ENCODE assay signal across 9 cellular contexts in the genomic region with DNA sequence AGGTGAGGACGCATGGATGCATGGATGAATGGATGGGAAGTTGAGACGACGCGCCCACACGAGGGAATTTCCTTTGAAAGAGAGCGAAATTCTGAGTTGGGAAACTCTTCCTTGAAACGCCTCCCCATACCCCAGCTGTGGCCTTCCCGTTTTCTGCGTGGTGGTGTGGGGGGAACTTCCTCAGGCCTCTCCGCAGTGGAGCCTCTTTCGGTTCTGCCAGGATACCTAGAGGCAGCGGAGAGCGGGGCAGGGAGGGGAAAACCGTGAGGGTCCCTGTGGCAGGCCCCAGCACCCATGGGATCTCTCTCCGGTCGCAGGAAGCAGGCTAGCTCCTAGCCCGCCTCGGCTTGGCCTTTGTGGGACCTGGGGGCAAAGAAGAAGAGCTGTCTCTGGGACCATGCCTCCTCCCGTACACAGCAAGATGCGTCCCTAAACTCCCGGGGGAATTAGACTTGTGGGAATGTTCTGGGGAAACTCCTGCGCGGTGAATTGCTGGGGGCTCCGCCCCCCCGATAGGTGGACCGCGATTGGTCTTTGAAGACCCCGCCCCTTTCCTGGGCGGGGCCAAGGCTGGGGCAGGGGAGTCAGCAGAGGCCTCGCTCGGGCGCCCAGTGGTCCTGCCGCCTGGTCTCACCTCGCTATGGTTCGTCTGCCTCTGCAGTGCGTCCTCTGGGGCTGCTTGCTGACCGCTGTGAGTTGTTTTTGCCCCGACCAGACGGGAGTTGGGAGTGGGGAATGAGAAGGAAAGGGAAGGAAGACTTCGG. TPM values are rescaled to one million over a fixed set of nuclear protein-coding genes. Genes with fewer than 3 reads are reported as not detected.
DNase-seq lines count a peak whose midpoint lies in the region; ATAC-seq and TF ChIP-seq lines count a peak whose summit lies in the region.
"Had no signal": no experiment of that assay in that cellular context is flagged by ENCODE, and none has a peak within 500 bp of the region (broad histone marks: within the 10 kb centered on the region; RNA-seq: fewer than 3 reads in every experiment).

CD40 (plus strand) TSS at position 611 of the 764 bp plus-strand sequence; CDS start at position 641, 30 bp downstream.

- POLR2A ChIA-PET in BJ (lab: Charles Lee): no interaction called here

- no peaks in the 10 kb centered on the region for H3K9me2 ChIP-seq in hepatocyte (replicated peaks; ENCODE audit: insufficient read depth)

- CTCF ChIA-PET in BJ (lab: Yijun Ruan, JAX): no interaction called here

- H3K27me3 ChIP-seq in BJ (ENCODE audit: control insufficient read depth, insufficient read depth, low read length) (peaks cover 5% of the 10 kb centered on the region), hepatocyte (peaks cover 40% of the 10 kb centered on the region)

- no peak within 1 kb of the TSS for H3K27ac ChIP-seq in hepatocyte
- H3K27ac ChIP-seq: KMS-11 had no signal

- no peaks in the 10 kb centered on the region for H3K79me2 ChIP-seq in hepatocyte

- H3K4me2 ChIP-seq in hepatocyte: peak within 1 kb of the TSS; percentile 84
- H3K4me2 ChIP-seq: KMS-11 had no signal

- H3K36me3 ChIP-seq in BJ (ENCODE audit: control insufficient read depth, insufficient read depth, low read length) (no peaks in the 10 kb centered on the region), hepatocyte (replicated peaks; ENCODE audit: insufficient read depth, low read depth) (no peaks in the 10 kb centered on the region)

- H3K4me3 ChIP-seq in BJ (ENCODE audit: low read depth, low read length): peak within 1 kb of the TSS; percentile 55
- H3K4me3 ChIP-seq in hepatocyte: peak within 1 kb of the TSS; percentile 20

- no peak for TF ChIP-seq CTCF in BJ (IDR thresholded peaks at IDR 0.05; ENCODE audit: insufficient read depth, low read depth, low read length)
- no peak for TF ChIP-seq CTCF in hepatocyte (IDR thresholded peaks at IDR 0.05; ENCODE audit: poor library complexity)

- intact Hi-C loops in sciatic nerve (cut with DNase I): no loop called here

- H2AFZ ChIP-seq in hepatocyte: peak within 1 kb of the TSS; percentile 76

- no peaks in the 10 kb centered on the region for H3K4me1 ChIP-seq in hepatocyte (ENCODE audit: insufficient read depth)

- no peaks in the 10 kb centered on the region for H3K9me3 ChIP-seq in hepatocyte (ENCODE audit: low read depth)

- H4K20me1 ChIP-seq in hepatocyte (ENCODE audit: insufficient read depth, poor library complexity, severe bottlenecking): no peaks in the 10 kb centered on the region

- ATAC-seq in GM19328 (IDR thresholded peaks at IDR 0.05; ENCODE audit: unreplicated experiment): peak; percentile 57
- ATAC-seq in HG03469 (IDR thresholded peaks at IDR 0.05; ENCODE audit: unreplicated experiment): peak; percentile 54
- peak; percentile 98 for ATAC-seq in sciatic nerve

- DNase-seq in BJ (ENCODE audit: low read depth) (peak; percentile 14), T-helper 22 cell (ENCODE audit: low read depth) (peak; percentile 44), astrocyte of the hippocampus (ENCODE audit: low read depth, low spot score) (peak; percentile 75), hepatocyte (ENCODE audit: low spot score) (peak; percentile 84), sciatic nerve (ENCODE audit: low spot score) (peak; percentile 91), NCI-H1694 treated with DMSO at 0.1 percent for 48 hours (lab: John Stamatoyannopoulos, UW) (no peak)

- WGBS in hepatocyte (ENCODE audit: low lambda C conversion rate, missing lambda C conversion rate): 7% methylated on average over 38 of the region's 40 CpGs

RNA-seq across cellular contexts. Expression of gene CD40, which starts in this region (rescaled TPM):
- polyA plus RNA-seq in BJ (2011; rRNA removed) (7.5 and 11.6 TPM in 2 replicates), hepatocyte (8.0 and 10.3 TPM in 2 replicates)
- 3.2 and 3.7 TPM in 2 replicates for polyA minus RNA-seq in BJ (2011; rRNA and poly(A)+ RNA removed)
- total RNA-seq in hepatocyte (2.8 and 3.2 TPM in 2 replicates), sciatic nerve (25.1 TPM)
